33 cellular contexts compared by ENCODE assay signal in genomic region chr16:61818850-61819249, GRCh38.
"Had no signal": no experiment of that assay in that cellular context is flagged by ENCODE, and none has a peak within 500 bp of the region (broad histone marks: within the 10 kb centered on the region; RNA-seq: fewer than 3 reads in every experiment).

No MANE protein-coding gene starts in this region.

- ATAC-seq: activated naive CD4-positive, alpha-beta T cell treated with anti-CD3 and anti-CD28 coated beads, Interleukin-2, amount 50 U/mL, for 72 hours; activated naive CD8-positive, alpha-beta T cell treated with anti-CD3 and anti-CD28 coated beads, Interleukin-2, amount 50 U/mL, for 24 hours; activated T-cell treated with anti-CD3 and anti-CD28 coated beads, Interleukin-2, amount 50 U/mL, for 4 hours; activated T-cell treated with anti-CD3 and anti-CD28 coated beads, Interleukin-2, amount 50 U/mL, for 72 hours; activated T-helper 17 cell treated with anti-CD3 and anti-CD28 coated beads, Interleukin-2, amount 50 U/mL, for 72 hours; body of pancreas had no signal

- H3K36me3 ChIP-seq: adrenal gland, ascending aorta, brain microvascular endothelial cell, breast epithelium, cardiac muscle cell had no signal

- DNase-seq: activated effector memory CD4-positive, alpha-beta T cell treated with anti-CD3 and anti-CD28 coated beads, Interleukin-2, amount 50 U/mL, for 16 hours; activated effector memory CD4-positive, alpha-beta T cell treated with Interleukin-2 at 50 U/mL for 16 hours; activated gamma-delta T cell; activated gamma-delta T cell treated with Interleukin-2 at 50 U/mL for 16 hours; activated naive CD4-positive, alpha-beta T cell; activated naive CD4-positive, alpha-beta T cell treated with anti-CD3 and anti-CD28 coated beads for 36 hours; activated naive CD4-positive, alpha-beta T cell treated with anti-CD3 and anti-CD28 coated beads, Interleukin-2, amount 10 ng/mL, durations not matched to agents 7 days and 5 days; activated naive CD4-positive, alpha-beta T cell treated with anti-CD3 and anti-CD28 coated beads, Interleukin-2, amount 50 U/mL, for 16 hours; activated naive CD4-positive, alpha-beta T cell treated with Interleukin-2 at 50 U/mL for 16 hours; activated naive CD8-positive, alpha-beta T cell treated with anti-CD3 and anti-CD28 coated beads for 36 hours; activated naive CD8-positive, alpha-beta T cell treated with anti-CD3 and anti-CD28 coated beads, Interleukin-2, amount 10 ng/mL, durations not matched to agents 7 days and 5 days; activated naive CD8-positive, alpha-beta T cell treated with anti-CD3 and anti-CD28 coated beads, Interleukin-2, amount 50 U/mL, for 24 hours; activated T-cell treated with anti-CD3 and anti-CD28 coated beads, Interleukin-2, amount 50 U/mL, for 24 hours; activated T-cell treated with anti-CD3 and anti-CD28 coated beads, Interleukin-2, amount 50 U/mL, for 4 hours; activated T-cell treated with anti-CD3 and anti-CD28 coated beads, Interleukin-2, amount 50 U/mL, for 48 hours; activated T-cell treated with anti-CD3 and anti-CD28 coated beads, Interleukin-2, amount 50 U/mL, for 72 hours; adrenal gland; amniotic stem cell; amygdala; anterior cingulate cortex; aorta; body of pancreas; brain microvascular endothelial cell; caudate nucleus; central memory CD4-positive, alpha-beta T cell; cerebellar nuclear complex had no signal

- H3K27ac ChIP-seq: adrenal gland, ascending aorta, body of pancreas, brain microvascular endothelial cell, breast epithelium, cardiac muscle cell had no signal

- H3K4me1 ChIP-seq: adrenal gland, ascending aorta, body of pancreas, breast epithelium had no signal

- FAIRE-seq: astrocyte, bronchial epithelial cell had no signal

- H3K9me3 ChIP-seq: adrenal gland, ascending aorta, body of pancreas, breast epithelium had no signal

- H3K27me3 ChIP-seq: adrenal gland, ascending aorta, body of pancreas, brain microvascular endothelial cell, breast epithelium, cardiac muscle cell had no signal

- H3K4me3 ChIP-seq: adrenal gland, ascending aorta, body of pancreas, breast epithelium, cardiac muscle cell had no signal
